ENCODE assay signal across 8 cellular contexts in the genomic region with DNA sequence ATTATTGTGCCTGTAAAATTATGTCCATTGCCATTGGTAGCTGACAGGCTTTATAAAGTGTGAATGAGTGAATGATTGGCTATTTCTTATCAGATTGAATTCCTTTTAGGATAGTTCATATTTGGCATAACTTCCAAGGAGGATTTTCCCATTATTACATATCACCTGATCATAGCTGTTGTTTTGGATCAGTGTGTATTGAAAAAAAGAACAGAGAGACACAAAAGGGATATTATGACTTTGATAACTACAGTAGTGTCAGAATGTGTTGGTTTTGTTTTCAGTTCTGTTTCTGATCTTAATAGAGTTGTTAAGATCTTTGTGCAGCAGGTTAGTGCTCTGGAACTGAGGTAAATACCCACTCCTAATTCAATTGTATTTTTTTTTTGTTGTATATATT.
DNase-seq lines count a peak whose midpoint lies in the region; ATAC-seq and TF ChIP-seq lines count a peak whose summit lies in the region.

No MANE protein-coding gene starts in this region.

- no peaks in the 10 kb centered on the region for H3K27me3 Mint-ChIP-seq in memory B cell
- peaks cover 2% of the 10 kb centered on the region for H3K27me3 Mint-ChIP-seq in GM23338 (ENCODE audit: insufficient read depth, low read depth, poor library complexity)

- no peak for DNase-seq in memory B cell (ENCODE audit: low spot score in 2 of 2)
- DNase-seq in posterior cingulate gyrus = no peak
- no peak for DNase-seq in activated CD8-positive, alpha-beta memory T cell treated with anti-CD3 and anti-CD28 coated beads, Interleukin-2, amount 50 U/mL, for 4 hours
- DNase-seq in ovary = no peak
- DNase-seq in GM23338 (ENCODE audit: low spot score) = no peak

- TF ChIP-seq CTCF in ovary (IDR thresholded peaks at IDR 0.05) = no peak
- TF ChIP-seq CTCF in GM23338 (conservative IDR thresholded peaks at IDR 0.05; ENCODE audit: low read depth in 2 of 2) = no peak

- H3K4me3 ChIP-seq in ovary = no peak overlapping the region
- no peak overlapping the region for H3K4me3 ChIP-seq in GM23338

- ATAC-seq in GM18502 (IDR thresholded peaks at IDR 0.05; ENCODE audit: poor library complexity, unreplicated experiment) = peak; percentile 86
- ATAC-seq in GM21360 (IDR thresholded peaks at IDR 0.05; ENCODE audit: unreplicated experiment) = peak; percentile 81
- peak; percentile 68 for ATAC-seq in HG03196 (IDR thresholded peaks at IDR 0.05; ENCODE audit: unreplicated experiment)
- peak; percentile 63 for ATAC-seq in memory B cell (ENCODE audit: low read depth)
- ATAC-seq in GM23338 = no peak

- H3K9me2 ChIP-seq in GM23338 (ENCODE audit: insufficient read depth) = no peaks in the 10 kb centered on the region

- peak overlapping the region; percentile 17 for H3K4me3 Mint-ChIP-seq in memory B cell
- no peak overlapping the region for H3K4me3 Mint-ChIP-seq in GM23338

- H3K4me1 Mint-ChIP-seq in memory B cell (peaks cover 17% of the 10 kb centered on the region), GM23338 (peaks cover 23% of the 10 kb centered on the region)

- no peak overlapping the region for H3K27ac ChIP-seq in ovary
- H3K27ac ChIP-seq in GM23338 (ENCODE audit: low read depth) = no peak overlapping the region

- H3K36me3 ChIP-seq in ovary (no peaks in the 10 kb centered on the region), GM23338 (ENCODE audit: insufficient read depth) (no peaks in the 10 kb centered on the region)

- H3K27me3 ChIP-seq in ovary = no peaks in the 10 kb centered on the region
- H3K27me3 ChIP-seq in GM23338 (ENCODE audit: insufficient read depth) = no peaks in the 10 kb centered on the region

- no peaks in the 10 kb centered on the region; the same call in 1 of the 2 replicates for H3K79me2 ChIP-seq in GM23338 (replicated peaks; ENCODE audit: insufficient read depth)

- H3K27ac Mint-ChIP-seq in memory B cell (peak overlapping the region; percentile 62), GM23338 (no peak overlapping the region)

- TF ChIP-seq POLR2A in ovary (IDR thresholded peaks at IDR 0.05) = no peak

- no peak overlapping the region for H3K4me2 ChIP-seq in GM23338

- no peaks in the 10 kb centered on the region for H3F3A ChIP-seq in GM23338 (replicated peaks; ENCODE audit: low read depth)

- intact Hi-C loops in posterior cingulate gyrus (cut with DNase I) (no loop called here), ovary (cut with DNase I) (no loop called here)

- H3K36me3 Mint-ChIP-seq in memory B cell = peaks cover 10% of the 10 kb centered on the region
- no peaks in the 10 kb centered on the region; the same call in 2 of the 3 replicates for H3K36me3 Mint-ChIP-seq in GM23338 (ENCODE audit: low read depth)

- no peaks in the 10 kb centered on the region for H3K9me3 ChIP-seq in ovary

- H3K9me3 Mint-ChIP-seq in memory B cell (no peaks in the 10 kb centered on the region), GM23338 (no peaks in the 10 kb centered on the region)

- no peak overlapping the region for H2AFZ ChIP-seq in GM23338

- no peaks in the 10 kb centered on the region for H4K20me1 ChIP-seq in GM23338 (replicated peaks; ENCODE audit: insufficient read depth)

- peaks cover 6% of the 10 kb centered on the region for H3K4me1 ChIP-seq in ovary (ENCODE audit: insufficient read depth)
- H3K4me1 ChIP-seq in GM23338 (ENCODE audit: insufficient read depth) = no peaks in the 10 kb centered on the region

- TF ChIP-seq EP300 in ovary (IDR thresholded peaks at IDR 0.05) = no peak

TF ChIP-seq in GM23338, 12 proteins besides CTCF, POLR2A, EP300 and RAD21 (continues in another document):
- TF ChIP-seq ZNF331 (CRISPR knock-in tag; IDR thresholded peaks at IDR 0.05; ENCODE audit: low read depth) (no peak), EZH2 (IDR thresholded peaks at IDR 0.05; ENCODE audit: low read depth, unreplicated experiment) (no peak), STAT1 (IDR thresholded peaks at IDR 0.05; ENCODE audit: unreplicated experiment) (no peak), ZNF114 (CRISPR knock-in tag; IDR thresholded peaks at IDR 0.05) (no peak), JUNB (IDR thresholded peaks at IDR 0.05; ENCODE audit: unreplicated experiment) (no peak), EZH2phosphoT487 (IDR thresholded peaks at IDR 0.05; ENCODE audit: unreplicated experiment) (no peak), CREB1 (CRISPR knock-in tag; IDR thresholded peaks at IDR 0.05; ENCODE audit: low read depth) (no peak), POLR2AphosphoS5 (IDR thresholded peaks at IDR 0.05; ENCODE audit: low read depth) (no peak), NANOG (IDR thresholded peaks at IDR 0.05; ENCODE audit: borderline replicate concordance) (no peak)
- TF ChIP-seq, protein P1, sequence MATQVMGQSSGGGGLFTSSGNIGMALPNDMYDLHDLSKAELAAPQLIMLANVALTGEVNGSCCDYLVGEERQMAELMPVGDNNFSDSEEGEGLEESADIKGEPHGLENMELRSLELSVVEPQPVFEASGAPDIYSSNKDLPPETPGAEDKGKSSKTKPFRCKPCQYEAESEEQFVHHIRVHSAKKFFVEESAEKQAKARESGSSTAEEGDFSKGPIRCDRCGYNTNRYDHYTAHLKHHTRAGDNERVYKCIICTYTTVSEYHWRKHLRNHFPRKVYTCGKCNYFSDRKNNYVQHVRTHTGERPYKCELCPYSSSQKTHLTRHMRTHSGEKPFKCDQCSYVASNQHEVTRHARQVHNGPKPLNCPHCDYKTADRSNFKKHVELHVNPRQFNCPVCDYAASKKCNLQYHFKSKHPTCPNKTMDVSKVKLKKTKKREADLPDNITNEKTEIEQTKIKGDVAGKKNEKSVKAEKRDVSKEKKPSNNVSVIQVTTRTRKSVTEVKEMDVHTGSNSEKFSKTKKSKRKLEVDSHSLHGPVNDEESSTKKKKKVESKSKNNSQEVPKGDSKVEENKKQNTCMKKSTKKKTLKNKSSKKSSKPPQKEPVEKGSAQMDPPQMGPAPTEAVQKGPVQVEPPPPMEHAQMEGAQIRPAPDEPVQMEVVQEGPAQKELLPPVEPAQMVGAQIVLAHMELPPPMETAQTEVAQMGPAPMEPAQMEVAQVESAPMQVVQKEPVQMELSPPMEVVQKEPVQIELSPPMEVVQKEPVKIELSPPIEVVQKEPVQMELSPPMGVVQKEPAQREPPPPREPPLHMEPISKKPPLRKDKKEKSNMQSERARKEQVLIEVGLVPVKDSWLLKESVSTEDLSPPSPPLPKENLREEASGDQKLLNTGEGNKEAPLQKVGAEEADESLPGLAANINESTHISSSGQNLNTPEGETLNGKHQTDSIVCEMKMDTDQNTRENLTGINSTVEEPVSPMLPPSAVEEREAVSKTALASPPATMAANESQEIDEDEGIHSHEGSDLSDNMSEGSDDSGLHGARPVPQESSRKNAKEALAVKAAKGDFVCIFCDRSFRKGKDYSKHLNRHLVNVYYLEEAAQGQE (IDR thresholded peaks at IDR 0.05; ENCODE audit: unreplicated experiment) = no peak
- TF ChIP-seq, protein P2, sequence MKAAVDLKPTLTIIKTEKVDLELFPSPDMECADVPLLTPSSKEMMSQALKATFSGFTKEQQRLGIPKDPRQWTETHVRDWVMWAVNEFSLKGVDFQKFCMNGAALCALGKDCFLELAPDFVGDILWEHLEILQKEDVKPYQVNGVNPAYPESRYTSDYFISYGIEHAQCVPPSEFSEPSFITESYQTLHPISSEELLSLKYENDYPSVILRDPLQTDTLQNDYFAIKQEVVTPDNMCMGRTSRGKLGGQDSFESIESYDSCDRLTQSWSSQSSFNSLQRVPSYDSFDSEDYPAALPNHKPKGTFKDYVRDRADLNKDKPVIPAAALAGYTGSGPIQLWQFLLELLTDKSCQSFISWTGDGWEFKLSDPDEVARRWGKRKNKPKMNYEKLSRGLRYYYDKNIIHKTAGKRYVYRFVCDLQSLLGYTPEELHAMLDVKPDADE (IDR thresholded peaks at IDR 0.05) = no peak
